ENCODE assay signal across 14 cellular contexts in the genomic region with DNA sequence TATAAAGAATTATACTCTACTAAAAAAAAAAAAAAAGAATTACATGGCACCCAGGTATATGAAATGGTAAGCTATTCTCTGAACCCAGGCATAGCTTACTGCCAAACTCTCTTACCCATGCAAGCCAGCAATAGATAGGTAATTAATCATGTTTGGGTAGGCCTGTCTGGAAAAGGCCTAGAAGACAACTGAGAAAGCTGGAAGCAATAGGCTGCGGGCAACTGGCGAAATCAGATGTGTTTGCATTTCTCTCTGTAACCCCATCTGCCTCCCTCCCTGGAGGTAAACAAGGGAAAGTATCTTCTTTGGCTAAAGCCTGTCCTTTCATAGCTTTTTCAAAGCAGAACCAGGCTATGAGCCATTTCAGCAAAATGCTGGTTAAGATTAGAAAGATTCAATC.
DNase-seq lines count a peak whose midpoint lies in the region.
"Had no signal": no experiment of that assay in that cellular context is flagged by ENCODE, and none has a peak within 500 bp of the region (broad histone marks: within the 10 kb centered on the region; RNA-seq: fewer than 3 reads in every experiment).

No MANE protein-coding gene starts in this region.

- H3K9me3 Mint-ChIP-seq in activated CD4-positive, alpha-beta T cell treated with anti-CD3 and anti-CD28 coated beads, Interleukin-2, amount 10 ng/mL, durations not matched to agents 24 days and 14 days: peaks cover 15% of the 10 kb centered on the region

- no peaks in the 10 kb centered on the region for H3K4me1 Mint-ChIP-seq in activated CD4-positive, alpha-beta T cell treated with anti-CD3 and anti-CD28 coated beads, Interleukin-2, amount 10 ng/mL, durations not matched to agents 24 days and 14 days

- no peak overlapping the region for H3K27ac Mint-ChIP-seq in activated CD4-positive, alpha-beta T cell treated with anti-CD3 and anti-CD28 coated beads, Interleukin-2, amount 10 ng/mL, durations not matched to agents 24 days and 14 days
- H3K27ac Mint-ChIP-seq: CD8-positive, alpha-beta T cell had no signal

- H3K4me3 Mint-ChIP-seq in activated CD4-positive, alpha-beta T cell treated with anti-CD3 and anti-CD28 coated beads, Interleukin-2, amount 10 ng/mL, durations not matched to agents 24 days and 14 days: no peak overlapping the region
- H3K4me3 Mint-ChIP-seq: CD8-positive, alpha-beta T cell had no signal

- H3K36me3 Mint-ChIP-seq in activated CD4-positive, alpha-beta T cell treated with anti-CD3 and anti-CD28 coated beads, Interleukin-2, amount 10 ng/mL, durations not matched to agents 24 days and 14 days (ENCODE audit: low read depth): no peaks in the 10 kb centered on the region
- H3K36me3 Mint-ChIP-seq: CD8-positive, alpha-beta T cell had no signal

- no peaks in the 10 kb centered on the region for H3K27me3 Mint-ChIP-seq in activated CD4-positive, alpha-beta T cell treated with anti-CD3 and anti-CD28 coated beads, Interleukin-2, amount 10 ng/mL, durations not matched to agents 24 days and 14 days

- DNase-seq in NCI-H510A treated with DMSO at 0.1 percent for 48 hours (lab: John Stamatoyannopoulos, UW) (peak; percentile 25), NCI-H510A (lab: John Stamatoyannopoulos, UW) (no peak), NCI-H1694 (lab: John Stamatoyannopoulos, UW) (peak; percentile 95), NCI-H69 (lab: John Stamatoyannopoulos, UW) (peak; percentile 0), pons (ENCODE audit: low spot score) (peak; percentile 6), EL (no peak)
- no peak for DNase-seq in activated CD4-positive, alpha-beta T cell treated with anti-CD3 and anti-CD28 coated beads, Interleukin-2, amount 10 ng/mL, durations not matched to agents 24 days and 14 days
- DNase-seq: CD8-positive, alpha-beta T cell; GF-D8; IMR-90; NCI-H1436 treated with DMSO at 0.1 percent for 48 hours; NCI-H2227 treated with DMSO at 0.1 percent for 48 hours; NK-92 treated with Interleukin-12 subunit alpha and Interleukin-12 subunit beta, amount 100 ng/mL, for 24 hours; Peyer's patch had no signal

- intact Hi-C loops in activated CD4-positive, alpha-beta T cell treated with anti-CD3 and anti-CD28 coated beads, Interleukin-2, amount 10 ng/mL, durations not matched to agents 24 days and 14 days (cut with micrococcal nuclease): no loop called here

Comparison
In these comparisons a context has a peak if more than half of its experiments do, and no peak if none do; other contexts are left out.
1. DNase-seq: peak in NCI-H510A treated with DMSO at 0.1 percent for 48 hours (single experiment), NCI-H1694 (single experiment), NCI-H69 (single experiment) and pons (single experiment); none in NCI-H510A (single experiment), activated CD4-positive, alpha-beta T cell treated with anti-CD3 and anti-CD28 coated beads, Interleukin-2, amount 10 ng/mL, durations not matched to agents 24 days and 14 days (single experiment) and EL (single experiment).